1 cellular context compared by ENCODE assay signal in the genomic region with DNA sequence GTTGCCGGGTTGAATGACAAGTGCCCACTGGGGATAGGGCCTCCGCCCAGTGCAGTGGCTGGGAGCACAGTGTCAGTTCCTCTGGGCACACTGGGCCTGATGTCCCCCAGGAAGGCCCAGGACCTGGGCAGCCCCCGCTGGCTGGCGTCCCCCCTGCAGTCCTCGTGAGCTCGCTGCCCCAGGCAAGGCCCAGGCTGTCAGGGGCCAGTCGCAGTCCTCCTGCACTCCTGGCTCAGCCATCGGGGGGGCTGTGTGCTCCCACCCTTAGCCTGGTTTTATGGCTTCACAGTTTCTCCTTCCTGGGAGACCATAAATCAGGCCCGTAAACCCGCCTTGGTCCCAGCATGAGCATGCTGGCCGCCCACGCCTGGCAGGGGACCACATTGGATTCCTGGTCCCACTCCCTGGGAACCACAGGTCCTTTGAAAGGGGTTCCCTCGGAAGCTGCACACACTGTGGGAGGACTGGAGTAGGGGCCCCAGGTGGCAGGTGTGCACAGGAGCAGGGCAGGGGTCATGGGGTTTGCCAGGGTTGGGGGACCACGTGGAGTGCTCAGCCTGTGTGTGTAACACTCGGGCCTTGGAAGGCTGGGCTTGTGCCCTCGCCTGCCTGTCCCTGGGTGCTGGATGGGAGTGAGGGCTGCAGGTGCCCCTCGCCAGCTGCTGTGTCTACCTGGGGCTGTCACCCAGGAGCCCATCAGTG.
TF ChIP-seq lines count a peak whose summit lies in the region.

No MANE protein-coding gene starts in this region.

TF ChIP-seq in HepG2, 621 proteins besides CTCF, POLR2A, EP300 and RAD21 (continued from another document):
- TF ChIP-seq ZNF749 (CRISPR knock-in tag; IDR thresholded peaks at IDR 0.05; ENCODE audit: borderline replicate concordance) (no peak), ZNF652 (CRISPR knock-in tag; IDR thresholded peaks at IDR 0.05; ENCODE audit: borderline replicate concordance, low read depth) (no peak)
- TF ChIP-seq, protein P1, sequence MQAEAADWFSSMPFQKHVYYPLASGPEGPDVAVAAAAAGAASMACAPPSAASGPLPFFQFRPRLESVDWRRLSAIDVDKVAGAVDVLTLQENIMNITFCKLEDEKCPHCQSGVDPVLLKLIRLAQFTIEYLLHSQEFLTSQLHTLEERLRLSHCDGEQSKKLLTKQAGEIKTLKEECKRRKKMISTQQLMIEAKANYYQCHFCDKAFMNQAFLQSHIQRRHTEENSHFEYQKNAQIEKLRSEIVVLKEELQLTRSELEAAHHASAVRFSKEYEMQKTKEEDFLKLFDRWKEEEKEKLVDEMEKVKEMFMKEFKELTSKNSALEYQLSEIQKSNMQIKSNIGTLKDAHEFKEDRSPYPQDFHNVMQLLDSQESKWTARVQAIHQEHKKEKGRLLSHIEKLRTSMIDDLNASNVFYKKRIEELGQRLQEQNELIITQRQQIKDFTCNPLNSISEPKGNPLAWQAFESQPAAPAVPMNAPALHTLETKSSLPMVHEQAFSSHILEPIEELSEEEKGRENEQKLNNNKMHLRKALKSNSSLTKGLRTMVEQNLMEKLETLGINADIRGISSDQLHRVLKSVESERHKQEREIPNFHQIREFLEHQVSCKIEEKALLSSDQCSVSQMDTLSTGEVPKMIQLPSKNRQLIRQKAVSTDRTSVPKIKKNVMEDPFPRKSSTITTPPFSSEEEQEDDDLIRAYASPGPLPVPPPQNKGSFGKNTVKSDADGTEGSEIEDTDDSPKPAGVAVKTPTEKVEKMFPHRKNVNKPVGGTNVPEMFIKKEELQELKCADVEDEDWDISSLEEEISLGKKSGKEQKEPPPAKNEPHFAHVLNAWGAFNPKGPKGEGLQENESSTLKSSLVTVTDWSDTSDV (CRISPR knock-in tag; IDR thresholded peaks at IDR 0.05): no peak
TF ChIP-seq in HepG2: peak in this region for 0.
